ENCODE assay signal across 26 cellular contexts in genomic region chr22:38710352-38710751, GRCh38. TPM values are rescaled to one million over a fixed set of nuclear protein-coding genes. Genes with fewer than 3 reads are reported as not detected.
DNase-seq lines count a peak whose midpoint lies in the region; ATAC-seq, FAIRE-seq and TF ChIP-seq lines count a peak whose summit lies in the region.
"Had no signal": no experiment of that assay in that cellular context is flagged by ENCODE, and none has a peak within 500 bp of the region (broad histone marks: within the 10 kb centered on the region; RNA-seq: fewer than 3 reads in every experiment).

No MANE protein-coding gene starts in this region.

- H3K9ac ChIP-seq in GM12878 (ENCODE audit: control insufficient read depth, insufficient read depth, low read length): no peak overlapping the region

- H3K27ac Mint-ChIP-seq in IgD-negative memory B cell: peak overlapping the region in 2 of 3 donors; percentile 39 to 81
- H3K27ac Mint-ChIP-seq in naive B cell: peak overlapping the region in 5 of 6 donors; percentile 68 to 95 (median 88)
- no peak overlapping the region for H3K27ac Mint-ChIP-seq in activated naive CD4-positive, alpha-beta T cell treated with anti-CD3 and anti-CD28 coated beads, Interleukin-2, amount 10 ng/mL, durations not matched to agents 7 days and 5 days
- H3K27ac Mint-ChIP-seq: CD8-positive, alpha-beta T cell had no signal

- BruUV-seq in PC-9 (replicated peaks; lab: Mats Ljungman, UMichigan) (no TSS peak), GM12878 (replicated peaks; lab: Mats Ljungman, UMichigan) (no TSS peak)

- WGBS in GM12878 (ENCODE audit: insufficient coverage, insufficient replicate concordance, low lambda C conversion rate, missing lambda C conversion rate): 98% methylated on average over 3 of the region's 3 CpGs
- WGBS in right cardiac atrium: 88% methylated on average over 3 of the region's 3 CpGs

- H4K20me1 ChIP-seq in PC-9 (ENCODE audit: insufficient read depth): peaks cover 61% of the 10 kb centered on the region
- H4K20me1 ChIP-seq in GM12878 (ENCODE audit: control insufficient read depth, insufficient read depth): peaks cover 22% of the 10 kb centered on the region

- no peak overlapping the region for H2AFZ ChIP-seq in PC-9
- H2AFZ ChIP-seq in GM12878 (ENCODE audit: control insufficient read depth, low read depth, low read length): no peak overlapping the region

- ATAC-seq in GM12878: no peak
- ATAC-seq in naive B cell (ENCODE audit: low read depth in 2 of 2): no peak
- no peak for ATAC-seq in GM21576 (IDR thresholded peaks at IDR 0.05; ENCODE audit: unreplicated experiment)
- no peak for ATAC-seq in right cardiac atrium
- ATAC-seq: CD8-positive, alpha-beta T cell; Panc1 had no signal

- TF ChIP-seq CTCF in PC-9 (conservative IDR thresholded peaks at IDR 0.05): no peak
- TF ChIP-seq CTCF in GM12878 (IDR thresholded peaks at IDR 0.05 in 2 of 3, conservative IDR thresholded peaks at IDR 0.05 in 1 of 3; ENCODE audit: control insufficient read depth in 2 of 3, extremely low read depth in 1 of 3, insufficient read depth in 1 of 3, low read depth in 3 of 3, low read length in 3 of 3): no peak

- no peaks in the 10 kb centered on the region for H3K9me3 ChIP-seq in PC-9 (ENCODE audit: insufficient read depth, low read depth)
- H3K9me3 ChIP-seq in GM12878 (replicated peaks; ENCODE audit: control insufficient read depth, insufficient read depth, low read length): no peaks in the 10 kb centered on the region
- H3K9me3 ChIP-seq in right cardiac atrium (ENCODE audit: control insufficient read depth, low read length): no peaks in the 10 kb centered on the region

- RAD21 ChIA-PET in GM12878 (lab: Charles Lee; ENCODE audit: unreplicated experiment): interaction anchor here (4.1 kb wide), 1 partner anchor 13 kb away, joined by 30 read pairs; no protein-coding TSS in a partner anchor

- H3K4me3 ChIP-seq in PC-9 (no peak overlapping the region), GM12878 (0 out of 2 replicates have a peak overlapping the region, but pooled peaks have one; percentile 27), right cardiac atrium (ENCODE audit: low read length) (no peak overlapping the region)

- peaks cover 38% of the 10 kb centered on the region for H3K36me3 ChIP-seq in PC-9 (ENCODE audit: low read depth)
- H3K36me3 ChIP-seq in GM12878 (ENCODE audit: control insufficient read depth in 2 of 2, insufficient read depth in 2 of 2, low read length in 1 of 2): peaks cover 2 to 12% of the 10 kb centered on the region in 2 experiments

- H3K27ac ChIP-seq in PC-9: peak overlapping the region; percentile 7; the same call in 1 of the 2 replicates
- no peak overlapping the region for H3K27ac ChIP-seq in GM12878 (ENCODE audit: control insufficient read depth, insufficient read depth)
- no peak overlapping the region for H3K27ac ChIP-seq in right cardiac atrium (ENCODE audit: low read length)
- H3K27ac ChIP-seq: C4-2B, RWPE1 had no signal

- SMC1A ChIA-PET in GM12878 (lab: Charles Lee; ENCODE audit: uncharacterized antibody, unreplicated experiment): interaction anchor here (1.0 to 5.5 kb wide), 3 partner anchors 12 to 29 kb away, joined by 3 to 54 read pairs (median 4); partner anchors contain the start of gene TOMM22

- DNase-seq in PC-9 (no peak), GM12878 (ENCODE audit: low read depth, low spot score) (no peak), naive B cell (no peak), right cardiac atrium (no peak), OCI-M2 (lab: John Stamatoyannopoulos, UW; ENCODE audit: unreplicated experiment) (no peak)
- DNase-seq in activated naive CD4-positive, alpha-beta T cell treated with anti-CD3 and anti-CD28 coated beads, Interleukin-2, amount 10 ng/mL, durations not matched to agents 7 days and 5 days: no peak
- DNase-seq: CD8-positive, alpha-beta T cell; DMS 273 treated with DMSO at 0.1 percent for 48 hours; DMS79; EL; GDM1; HCEC 1CT; Kasumi-1; MV-4-11; NCI-H1105; NCI-H1436 treated with DMSO at 0.1 percent for 48 hours; NCI-H187 treated with DMSO at 0.1 percent for 48 hours; NCI-H2171 treated with DMSO at 0.1 percent for 48 hours; NCI-H774; SHP77 had no signal

- POLR2A ChIA-PET in PC-9 (lab: Charles Lee; ENCODE audit: unreplicated experiment): no interaction called here
- POLR2A ChIA-PET in GM12878 (lab: Charles Lee): interaction anchor here (0.8 kb wide), 1 partner anchor 47 kb away, joined by 5 read pairs; no protein-coding TSS in a partner anchor

- TF ChIP-seq RAD21 in GM12878 (IDR thresholded peaks at IDR 0.05; ENCODE audit: insufficient read depth, low read depth, low read length): no peak

- H3K27me3 ChIP-seq in PC-9 (ENCODE audit: insufficient read depth, low read depth) (no peaks in the 10 kb centered on the region), GM12878 (replicated peaks in 1 of 2; ENCODE audit: control insufficient read depth in 2 of 2, insufficient read depth in 2 of 2, low read length in 1 of 2) (no peaks in the 10 kb centered on the region), right cardiac atrium (ENCODE audit: control insufficient read depth, insufficient read depth) (no peaks in the 10 kb centered on the region)

- no peak for TF ChIP-seq POLR2A in GM12878 (IDR thresholded peaks at IDR 0.05; ENCODE audit: low read depth, low read length)

- CTCF ChIA-PET in PC-9 (lab: Charles Lee): no interaction called here
- CTCF ChIA-PET in GM12878 (lab: Yijun Ruan, JAX): interaction anchor here (1.3 to 1.4 kb wide), 3 partner anchors 15 to 56 kb away, joined by 3 to 7 read pairs (median 4); no protein-coding TSS in a partner anchor
- CTCF ChIA-PET in activated naive CD4-positive, alpha-beta T cell treated with anti-CD3 and anti-CD28 coated beads, Interleukin-2, amount 10 ng/mL, durations not matched to agents 7 days and 5 days (lab: Charles Lee): interaction anchor here (1.6 kb wide), 1 partner anchor 15 kb away, joined by 6 read pairs; no protein-coding TSS in a partner anchor

- H3K4me3 Mint-ChIP-seq in IgD-negative memory B cell (no peak overlapping the region), naive B cell (no peak overlapping the region)
- H3K4me3 Mint-ChIP-seq in activated naive CD4-positive, alpha-beta T cell treated with anti-CD3 and anti-CD28 coated beads, Interleukin-2, amount 10 ng/mL, durations not matched to agents 7 days and 5 days: no peak overlapping the region
- H3K4me3 Mint-ChIP-seq: CD8-positive, alpha-beta T cell had no signal

- intact Hi-C loops in PC-9 (cut with micrococcal nuclease; ENCODE audit: unreplicated experiment): no loop called here
- intact Hi-C loops in GM12878 (cut with micrococcal nuclease; ENCODE audit: unreplicated experiment): no loop called here
- intact Hi-C loops in right cardiac atrium (cut with DNase I): loop anchor here in 1 of 4 donors (5.0 kb wide), 1 partner anchor 42 kb away; no protein-coding TSS in a partner anchor

- peaks cover 46 to 73% (median 55%) of the 10 kb centered on the region in 3 donors for H3K4me1 Mint-ChIP-seq in IgD-negative memory B cell
- H3K4me1 Mint-ChIP-seq in naive B cell: peaks cover 80 to 86% (median 84%) of the 10 kb centered on the region in 3 donors
- H3K4me1 Mint-ChIP-seq in activated naive CD4-positive, alpha-beta T cell treated with anti-CD3 and anti-CD28 coated beads, Interleukin-2, amount 10 ng/mL, durations not matched to agents 7 days and 5 days: peaks cover 67% of the 10 kb centered on the region

- H3K79me2 ChIP-seq in PC-9 (ENCODE audit: low read depth) (peaks cover 95% of the 10 kb centered on the region), GM12878 (ENCODE audit: control insufficient read depth, insufficient read depth, low read length) (peaks cover 90% of the 10 kb centered on the region)

- H3K9me3 Mint-ChIP-seq in IgD-negative memory B cell (no peaks in the 10 kb centered on the region), naive B cell (no peaks in the 10 kb centered on the region)
- H3K9me3 Mint-ChIP-seq in activated naive CD4-positive, alpha-beta T cell treated with anti-CD3 and anti-CD28 coated beads, Interleukin-2, amount 10 ng/mL, durations not matched to agents 7 days and 5 days: no peaks in the 10 kb centered on the region
- H3K9me3 Mint-ChIP-seq: CD8-positive, alpha-beta T cell had no signal

- H3K4me2 ChIP-seq in PC-9: peak overlapping the region; percentile 17
- no peak overlapping the region for H3K4me2 ChIP-seq in GM12878 (ENCODE audit: control insufficient read depth, insufficient read depth)

- H3K27me3 Mint-ChIP-seq in IgD-negative memory B cell (no peaks in the 10 kb centered on the region), naive B cell (no peaks in the 10 kb centered on the region)
- H3K27me3 Mint-ChIP-seq in activated naive CD4-positive, alpha-beta T cell treated with anti-CD3 and anti-CD28 coated beads, Interleukin-2, amount 10 ng/mL, durations not matched to agents 7 days and 5 days: no peaks in the 10 kb centered on the region

- no peaks in the 10 kb centered on the region for H3K9me2 ChIP-seq in PC-9 (ENCODE audit: insufficient read depth)

- H3K36me3 Mint-ChIP-seq in IgD-negative memory B cell: peaks cover 4% of the 10 kb centered on the region
- H3K36me3 Mint-ChIP-seq in naive B cell: peaks cover 8 to 18% of the 10 kb centered on the region in 2 donors
- H3K36me3 Mint-ChIP-seq in activated naive CD4-positive, alpha-beta T cell treated with anti-CD3 and anti-CD28 coated beads, Interleukin-2, amount 10 ng/mL, durations not matched to agents 7 days and 5 days: peaks cover 32% of the 10 kb centered on the region

- H3K4me1 ChIP-seq in PC-9 (replicated peaks; ENCODE audit: insufficient read depth) (peaks cover 42% of the 10 kb centered on the region), GM12878 (ENCODE audit: control insufficient read depth, insufficient read depth, low read length) (peaks cover 17% of the 10 kb centered on the region), right cardiac atrium (ENCODE audit: control insufficient read depth, insufficient read depth, low read length) (peaks cover 18% of the 10 kb centered on the region)

- in situ Hi-C loops in GM12878 (cut with MboI): no loop called here

- FAIRE-seq in GM12878 (lab: Jason Lieb, UNC): no peak
- FAIRE-seq: H1 had no signal

- H3F3A ChIP-seq in PC-9 (ENCODE audit: insufficient read depth, low read depth): peaks cover 33% of the 10 kb centered on the region

- no peak for TF ChIP-seq EP300 in GM12878 (IDR thresholded peaks at IDR 0.05; ENCODE audit: borderline replicate concordance in 1 of 2, control insufficient read depth in 1 of 2, low read depth in 2 of 2, low read length in 2 of 2)

RNA-seq across cellular contexts. Expression of gene GTPBP1, which starts 4.6 kb away (rescaled TPM):
- 46.7 TPM for polyA plus RNA-seq in IgD-negative memory B cell
- total RNA-seq in PC-9 (2021): 79.3 and 94.7 TPM in 2 replicates
- 156 and 196 TPM in 2 replicates for total RNA-seq in GM12878 (2013; cell fraction: nucleolus; rRNA removed)
- 33.8 and 39.1 TPM in 2 replicates for total RNA-seq in GM12878 (2014; rRNA removed)
- 20.6 and 20.8 TPM in 2 replicates for total RNA-seq in GM12878 (2014; rRNA removed; fragmentation: Illumina TruSeq; extraction: Trizol)
- 55.7 and 63.1 TPM in 2 replicates for total RNA-seq in GM12878 (2021)
- polyA plus RNA-seq in GM12878 (2011; ENCODE audit: low read depth): 25.3 TPM
- polyA plus RNA-seq in GM12878 (2011; rRNA removed): 28.0 and 47.0 TPM in 2 replicates
- polyA plus RNA-seq in GM12878 (2011; cell fraction: cytosol; rRNA removed): 32.9 and 43.9 TPM in 2 replicates
- 185 and 188 TPM in 2 replicates for polyA plus RNA-seq in GM12878 (2011; cell fraction: nucleus; rRNA removed)
- polyA plus RNA-seq in GM12878 (2012): 37.0 and 38.4 TPM in 2 replicates
- polyA plus RNA-seq in GM12878 (2014; fragmentation: Illumina TruSeq; extraction: Trizol): 16.6 and 39.2 TPM in 2 replicates
- polyA plus RNA-seq in GM12878 (2014; fragmentation: Nextera tagmentation; extraction: Ambion mirVana): 1 to 10 TPM in 1 of 2 experiments, under 1 TPM in 1; 0.89 to 1.9 TPM
- 46.2 and 57.3 TPM in 2 replicates for polyA plus RNA-seq in GM12878 (2014; rRNA removed)
- 10 to 100 TPM; 25.7 to 29.3 TPM for polyA plus RNA-seq in GM12878 (2016; fragmentation: Nextera tagmentation; extraction: Ambion mirVana)
- polyA minus RNA-seq in GM12878 (2011; rRNA and poly(A)+ RNA removed): 56.7 and 73.3 TPM in 2 replicates
- 15.3 and 19.2 TPM in 2 replicates for polyA minus RNA-seq in GM12878 (2011; cell fraction: cytosol; rRNA and poly(A)+ RNA removed)
- 76.4 and 113 TPM in 2 replicates for polyA minus RNA-seq in GM12878 (2011; cell fraction: nucleus; rRNA and poly(A)+ RNA removed)
- polyA plus RNA-seq in naive B cell (ENCODE audit: low read depth in 6 of 6): 10 to 100 TPM; 21.2 to 41.2 (median 33.3) TPM
- 10 to 100 TPM; 29.1 to 34.5 (median 30.9) TPM for total RNA-seq in right cardiac atrium
- polyA plus RNA-seq in right cardiac atrium: 19.1 TPM

RNA-seq across cellular contexts. Expression of gene JOSD1, which starts 9.6 kb away (rescaled TPM):
- 5.4 TPM for polyA plus RNA-seq in IgD-negative memory B cell
- total RNA-seq in PC-9 (2021): 102 and 110 TPM in 2 replicates
- total RNA-seq in GM12878 (2013; cell fraction: nucleolus; rRNA removed): 42.3 and 42.8 TPM in 2 replicates
- total RNA-seq in GM12878 (2014; rRNA removed): 50.4 and 65.1 TPM in 2 replicates
- total RNA-seq in GM12878 (2014; rRNA removed; fragmentation: Illumina TruSeq; extraction: Trizol): 37.1 and 37.9 TPM in 2 replicates
- 48.1 and 53.4 TPM in 2 replicates for total RNA-seq in GM12878 (2021)
- 24.6 TPM for polyA plus RNA-seq in GM12878 (2011; ENCODE audit: low read depth)
- 47.4 and 54.6 TPM in 2 replicates for polyA plus RNA-seq in GM12878 (2011; rRNA removed)
- polyA plus RNA-seq in GM12878 (2011; cell fraction: cytosol; rRNA removed): 70.1 and 74.6 TPM in 2 replicates
- 35.7 and 38.5 TPM in 2 replicates for polyA plus RNA-seq in GM12878 (2011; cell fraction: nucleus; rRNA removed)
- polyA plus RNA-seq in GM12878 (2012): 33.3 and 35.5 TPM in 2 replicates
- 43.9 and 48.6 TPM in 2 replicates for polyA plus RNA-seq in GM12878 (2014; fragmentation: Illumina TruSeq; extraction: Trizol)
- 10 to 100 TPM; 11.9 to 15.9 TPM for polyA plus RNA-seq in GM12878 (2014; fragmentation: Nextera tagmentation; extraction: Ambion mirVana)
- 50.0 and 50.8 TPM in 2 replicates for polyA plus RNA-seq in GM12878 (2014; rRNA removed)
- polyA plus RNA-seq in GM12878 (2016; fragmentation: Nextera tagmentation; extraction: Ambion mirVana): 1 to 10 TPM; 6.2 to 7.8 TPM
- 46.8 and 52.2 TPM in 2 replicates for polyA minus RNA-seq in GM12878 (2011; rRNA and poly(A)+ RNA removed)
- polyA minus RNA-seq in GM12878 (2011; cell fraction: cytosol; rRNA and poly(A)+ RNA removed): 24.2 and 27.9 TPM in 2 replicates
- polyA minus RNA-seq in GM12878 (2011; cell fraction: nucleus; rRNA and poly(A)+ RNA removed): 11.6 and 18.6 TPM in 2 replicates
- 10 to 100 TPM in 3 of 6 donors, 1 to 10 TPM in 3; 8.2 to 12.1 (median 9.7) TPM for polyA plus RNA-seq in naive B cell (ENCODE audit: low read depth in 6 of 6)
- total RNA-seq in right cardiac atrium: 10 to 100 TPM; 21.4 to 28.6 (median 22.5) TPM
- 14.3 TPM for polyA plus RNA-seq in right cardiac atrium

RNA-seq across cellular contexts. Expression of gene TOMM22, which starts 28.6 kb away (rescaled TPM):
- polyA plus RNA-seq in IgD-negative memory B cell (67.0 TPM), GM12878 (2011; rRNA removed) (71.8 and 89.6 TPM in 2 replicates), GM12878 (2014; fragmentation: Illumina TruSeq; extraction: Trizol) (116 and 131 TPM in 2 replicates), GM12878 (2014; fragmentation: Nextera tagmentation; extraction: Ambion mirVana) (10 to 100 TPM; 37.6 to 62.2 TPM), GM12878 (2014; rRNA removed) (69.9 and 70.8 TPM in 2 replicates), GM12878 (2016; fragmentation: Nextera tagmentation; extraction: Ambion mirVana) (100 to 1,000 TPM; 194 to 197 TPM), naive B cell (ENCODE audit: low read depth in 6 of 6) (10 to 100 TPM; 59.6 to 78.7 (median 71.0) TPM), right cardiac atrium (41.0 TPM)
- total RNA-seq in PC-9 (2021) (106 and 120 TPM in 2 replicates), GM12878 (2014; rRNA removed) (97.3 and 107 TPM in 2 replicates), GM12878 (2014; rRNA removed; fragmentation: Illumina TruSeq; extraction: Trizol) (87.8 and 92.6 TPM in 2 replicates), GM12878 (2021) (133 and 134 TPM in 2 replicates), right cardiac atrium (10 to 100 TPM; 57.8 to 67.3 (median 59.9) TPM)
- total RNA-seq in GM12878 (2013; cell fraction: nucleolus; rRNA removed): 12.9 and 15.1 TPM in 2 replicates
- polyA plus RNA-seq in GM12878 (2011; ENCODE audit: low read depth): 32.5 TPM
- 39.3 and 54.7 TPM in 2 replicates for polyA plus RNA-seq in GM12878 (2011; cell fraction: cytosol; rRNA removed)
- polyA plus RNA-seq in GM12878 (2011; cell fraction: nucleus; rRNA removed): 23.3 and 25.9 TPM in 2 replicates
- polyA plus RNA-seq in GM12878 (2012): 55.0 and 72.2 TPM in 2 replicates
- 35.8 and 38.8 TPM in 2 replicates for polyA minus RNA-seq in GM12878 (2011; rRNA and poly(A)+ RNA removed)
- 20.8 and 24.8 TPM in 2 replicates for polyA minus RNA-seq in GM12878 (2011; cell fraction: cytosol; rRNA and poly(A)+ RNA removed)
- 6.9 and 9.3 TPM in 2 replicates for polyA minus RNA-seq in GM12878 (2011; cell fraction: nucleus; rRNA and poly(A)+ RNA removed)

RNA-seq across cellular contexts. Expression of gene SUN2, which starts 45.4 kb away (rescaled TPM):
- polyA plus RNA-seq in IgD-negative memory B cell (206 TPM), GM12878 (2011; rRNA removed) (18.6 and 38.7 TPM in 2 replicates), GM12878 (2014; fragmentation: Illumina TruSeq; extraction: Trizol) (8.7 and 26.2 TPM in 2 replicates), GM12878 (2014; fragmentation: Nextera tagmentation; extraction: Ambion mirVana) (under 1 TPM; 0.18 to 0.95 TPM), GM12878 (2014; rRNA removed) (78.0 and 103 TPM in 2 replicates), GM12878 (2016; fragmentation: Nextera tagmentation; extraction: Ambion mirVana) (10 to 100 TPM; 10.4 to 40.8 TPM), naive B cell (ENCODE audit: low read depth in 6 of 6) (100 to 1,000 TPM; 146 to 327 (median 208) TPM), right cardiac atrium (61.7 TPM)
- total RNA-seq in PC-9 (2021) (169 and 220 TPM in 2 replicates), GM12878 (2014; rRNA removed) (69.8 and 87.5 TPM in 2 replicates), GM12878 (2014; rRNA removed; fragmentation: Illumina TruSeq; extraction: Trizol) (30.6 and 33.1 TPM in 2 replicates), GM12878 (2021) (93.4 and 107 TPM in 2 replicates), right cardiac atrium (100 to 1,000 TPM; 103 to 123 (median 116) TPM)
- 163 and 168 TPM in 2 replicates for total RNA-seq in GM12878 (2013; cell fraction: nucleolus; rRNA removed)
- polyA plus RNA-seq in GM12878 (2011; ENCODE audit: low read depth): 26.3 TPM
- 48.0 and 68.9 TPM in 2 replicates for polyA plus RNA-seq in GM12878 (2011; cell fraction: cytosol; rRNA removed)
- 156 and 202 TPM in 2 replicates for polyA plus RNA-seq in GM12878 (2011; cell fraction: nucleus; rRNA removed)
- polyA plus RNA-seq in GM12878 (2012): 56.9 and 62.2 TPM in 2 replicates
- polyA minus RNA-seq in GM12878 (2011; rRNA and poly(A)+ RNA removed): 49.2 and 105 TPM in 2 replicates
- polyA minus RNA-seq in GM12878 (2011; cell fraction: cytosol; rRNA and poly(A)+ RNA removed): 31.7 and 37.9 TPM in 2 replicates
- polyA minus RNA-seq in GM12878 (2011; cell fraction: nucleus; rRNA and poly(A)+ RNA removed): 52.8 and 89.5 TPM in 2 replicates

RNA-seq across cellular contexts. Expression of gene CBY1, which starts 53.9 kb away (rescaled TPM):
- polyA plus RNA-seq in IgD-negative memory B cell (4.9 TPM), GM12878 (2011; rRNA removed) (10.5 and 12.7 TPM in 2 replicates), GM12878 (2014; fragmentation: Illumina TruSeq; extraction: Trizol) (13.0 TPM in 2 replicates), GM12878 (2014; fragmentation: Nextera tagmentation; extraction: Ambion mirVana) (10 to 100 TPM; 12.4 to 14.5 TPM), GM12878 (2014; rRNA removed) (9.5 and 11.4 TPM in 2 replicates), GM12878 (2016; fragmentation: Nextera tagmentation; extraction: Ambion mirVana) (10 to 100 TPM; 16.8 to 18.6 TPM), naive B cell (ENCODE audit: low read depth in 6 of 6) (1 to 10 TPM; 2.5 to 7.7 (median 4.4) TPM), right cardiac atrium (63.0 TPM)
- total RNA-seq in PC-9 (2021) (58.9 and 61.8 TPM in 2 replicates), GM12878 (2014; rRNA removed) (7.0 and 7.3 TPM in 2 replicates), GM12878 (2014; rRNA removed; fragmentation: Illumina TruSeq; extraction: Trizol) (7.0 and 7.4 TPM in 2 replicates), GM12878 (2021) (7.7 and 8.9 TPM in 2 replicates), right cardiac atrium (10 to 100 TPM; 35.6 to 45.3 (median 40.9) TPM)
- 17.7 and 20.7 TPM in 2 replicates for total RNA-seq in GM12878 (2013; cell fraction: nucleolus; rRNA removed)
- polyA plus RNA-seq in GM12878 (2011; ENCODE audit: low read depth): 7.5 TPM
- 8.1 and 8.6 TPM in 2 replicates for polyA plus RNA-seq in GM12878 (2011; cell fraction: cytosol; rRNA removed)
- 8.7 and 12.0 TPM in 2 replicates for polyA plus RNA-seq in GM12878 (2011; cell fraction: nucleus; rRNA removed)
- polyA plus RNA-seq in GM12878 (2012): 7.4 and 10.6 TPM in 2 replicates
- 9.9 and 11.7 TPM in 2 replicates for polyA minus RNA-seq in GM12878 (2011; rRNA and poly(A)+ RNA removed)
- 2.5 TPM in 1 of 2 replicates, not detected in the other for polyA minus RNA-seq in GM12878 (2011; cell fraction: cytosol; rRNA and poly(A)+ RNA removed)
- polyA minus RNA-seq in GM12878 (2011; cell fraction: nucleus; rRNA and poly(A)+ RNA removed): 1.6 and 9.0 TPM in 2 replicates
